Comparison of ENCODE assay signal across 8 cellular contexts in genomic region chr22:41480397-41480735, GRCh38. TPM values are rescaled to one million over a fixed set of nuclear protein-coding genes. Genes with fewer than 3 reads are reported as not detected.
DNase-seq lines count a peak whose midpoint lies in the region; ATAC-seq and TF ChIP-seq lines count a peak whose summit lies in the region.

No MANE protein-coding gene starts in this region.

- no peak overlapping the region for H3K4me3 Mint-ChIP-seq in activated CD4-positive, alpha-beta T cell treated with anti-CD3 and anti-CD28 coated beads for 36 hours
- no peak overlapping the region for H3K4me3 Mint-ChIP-seq in activated CD4-positive, alpha-beta T cell treated with anti-CD3 and anti-CD28 coated beads, Interleukin-2, amount 10 ng/mL, durations not matched to agents 7 days and 5 days
- H3K4me3 Mint-ChIP-seq in central memory CD8-positive, alpha-beta T cell: no peak overlapping the region

- in situ Hi-C loops in transverse colon (cut with MboI; ENCODE audit: low pct_ligation_motif_present in 1 of 4, low pct_unique_long_range_greater_than_20kb in 1 of 4, low sequenced_read_pairs in 3 of 4): no loop called here

- no peak for ATAC-seq in activated CD4-positive, alpha-beta T cell treated with anti-CD3 and anti-CD28 coated beads for 36 hours
- ATAC-seq in central memory CD8-positive, alpha-beta T cell (replicated peaks; ENCODE audit: extremely low read depth, poor library complexity, severe bottlenecking): no peak
- no peak for ATAC-seq in activated CD4-positive, CD25-positive, alpha-beta regulatory T cell treated with anti-CD3 and anti-CD28 coated beads, Interleukin-2, amount 50 U/mL, for 24 hours

- peaks cover 16 to 64% (median 41%) of the 10 kb centered on the region in 4 donors for H3K4me1 ChIP-seq in transverse colon

- H3K27ac ChIP-seq in transverse colon: peak overlapping the region; percentile 69 to 77 (median 72)

- no peak for DNase-seq in activated CD4-positive, alpha-beta T cell treated with anti-CD3 and anti-CD28 coated beads for 36 hours
- DNase-seq in activated CD4-positive, alpha-beta T cell treated with anti-CD3 and anti-CD28 coated beads, Interleukin-2, amount 10 ng/mL, durations not matched to agents 7 days and 5 days: no peak
- no peak for DNase-seq in central memory CD8-positive, alpha-beta T cell (ENCODE audit: low spot score in 2 of 2)
- DNase-seq in midbrain (lab: John Stamatoyannopoulos, UW) (peak; percentile 54), transverse colon (no peak), HEK293T (ENCODE audit: extremely low spot score) (no peak), HK-2 (ENCODE audit: unreplicated experiment) (no peak)

- no peaks in the 10 kb centered on the region for H3K36me3 Mint-ChIP-seq in activated CD4-positive, alpha-beta T cell treated with anti-CD3 and anti-CD28 coated beads for 36 hours (ENCODE audit: low read depth)
- no peaks in the 10 kb centered on the region for H3K36me3 Mint-ChIP-seq in activated CD4-positive, alpha-beta T cell treated with anti-CD3 and anti-CD28 coated beads, Interleukin-2, amount 10 ng/mL, durations not matched to agents 7 days and 5 days (ENCODE audit: low read depth)
- peaks cover 9% of the 10 kb centered on the region for H3K36me3 Mint-ChIP-seq in central memory CD8-positive, alpha-beta T cell (ENCODE audit: insufficient read depth)

- POLR2A ChIA-PET in activated CD4-positive, alpha-beta T cell treated with anti-CD3 and anti-CD28 coated beads for 36 hours (lab: Charles Lee): no interaction called here
- POLR2A ChIA-PET in activated CD4-positive, alpha-beta T cell treated with anti-CD3 and anti-CD28 coated beads, Interleukin-2, amount 10 ng/mL, durations not matched to agents 7 days and 5 days (lab: Charles Lee): no interaction called here
- POLR2A ChIA-PET in HEK293T (lab: Yijun Ruan, JAX): interaction anchor here (2.3 to 5.6 kb wide), 2 partner anchors 11 to 34 kb away, joined by 7 to 26 read pairs; partner anchors contain the start of genes ACO2, PHF5A and TOB2

- CTCF ChIA-PET in activated CD4-positive, alpha-beta T cell treated with anti-CD3 and anti-CD28 coated beads for 36 hours (lab: Charles Lee): interaction anchor here (1.3 to 2.0 kb wide), 2 partner anchors 47 to 77 kb away, joined by 5 to 7 read pairs; no protein-coding TSS in a partner anchor
- CTCF ChIA-PET in activated CD4-positive, alpha-beta T cell treated with anti-CD3 and anti-CD28 coated beads, Interleukin-2, amount 10 ng/mL, durations not matched to agents 7 days and 5 days (lab: Charles Lee): interaction anchor here (0.7 to 1.9 kb wide), 2 partner anchors 12 to 16 kb away, joined by 4 to 5 read pairs; partner anchors contain the start of gene PHF5A
- CTCF ChIA-PET in HEK293T (lab: Yijun Ruan, JAX): no interaction called here

- H3K27me3 Mint-ChIP-seq in activated CD4-positive, alpha-beta T cell treated with anti-CD3 and anti-CD28 coated beads for 36 hours: no peaks in the 10 kb centered on the region
- no peaks in the 10 kb centered on the region for H3K27me3 Mint-ChIP-seq in activated CD4-positive, alpha-beta T cell treated with anti-CD3 and anti-CD28 coated beads, Interleukin-2, amount 10 ng/mL, durations not matched to agents 7 days and 5 days
- H3K27me3 Mint-ChIP-seq in central memory CD8-positive, alpha-beta T cell: no peaks in the 10 kb centered on the region

- TF ChIP-seq EP300 in transverse colon (IDR thresholded peaks at IDR 0.05; ENCODE audit: low read depth): no peak

- no peaks in the 10 kb centered on the region for H3K36me3 ChIP-seq in transverse colon

- intact Hi-C loops in activated CD4-positive, alpha-beta T cell treated with anti-CD3 and anti-CD28 coated beads for 36 hours (cut with DNase I, micrococcal nuclease): no loop called here
- intact Hi-C loops in transverse colon (cut with DNase I; ENCODE audit: low total_unique reads): no loop called here

- no peaks in the 10 kb centered on the region for H3K9me3 ChIP-seq in transverse colon

- H3K4me1 Mint-ChIP-seq in activated CD4-positive, alpha-beta T cell treated with anti-CD3 and anti-CD28 coated beads for 36 hours: peaks cover 26% of the 10 kb centered on the region
- H3K4me1 Mint-ChIP-seq in activated CD4-positive, alpha-beta T cell treated with anti-CD3 and anti-CD28 coated beads, Interleukin-2, amount 10 ng/mL, durations not matched to agents 7 days and 5 days: peaks cover 12% of the 10 kb centered on the region
- H3K4me1 Mint-ChIP-seq in central memory CD8-positive, alpha-beta T cell: peaks cover 43% of the 10 kb centered on the region

- H3K27ac Mint-ChIP-seq in activated CD4-positive, alpha-beta T cell treated with anti-CD3 and anti-CD28 coated beads for 36 hours: peak overlapping the region; percentile 20
- H3K27ac Mint-ChIP-seq in activated CD4-positive, alpha-beta T cell treated with anti-CD3 and anti-CD28 coated beads, Interleukin-2, amount 10 ng/mL, durations not matched to agents 7 days and 5 days: no peak overlapping the region
- H3K27ac Mint-ChIP-seq in central memory CD8-positive, alpha-beta T cell (ENCODE audit: low read depth): peak overlapping the region; percentile 68

- 51 to 57% methylated on average over 3 to 7 of the region's 7 CpGs for WGBS in transverse colon (ENCODE audit: low coverage in 1 of 2), 2 donors

- no peaks in the 10 kb centered on the region for H3K27me3 ChIP-seq in transverse colon

- H3K4me3 ChIP-seq in transverse colon: no peak overlapping the region

- no peak for TF ChIP-seq CTCF in transverse colon (IDR thresholded peaks at IDR 0.05)

- TF ChIP-seq POLR2A in transverse colon (IDR thresholded peaks at IDR 0.05): no peak

- H3K9me3 Mint-ChIP-seq in activated CD4-positive, alpha-beta T cell treated with anti-CD3 and anti-CD28 coated beads for 36 hours (ENCODE audit: low read depth): no peaks in the 10 kb centered on the region
- H3K9me3 Mint-ChIP-seq in activated CD4-positive, alpha-beta T cell treated with anti-CD3 and anti-CD28 coated beads, Interleukin-2, amount 10 ng/mL, durations not matched to agents 7 days and 5 days: no peaks in the 10 kb centered on the region
- no peaks in the 10 kb centered on the region for H3K9me3 Mint-ChIP-seq in central memory CD8-positive, alpha-beta T cell

TF ChIP-seq in HEK293T, 16 proteins besides CTCF, POLR2A, EP300 and RAD21:
- no peak for TF ChIP-seq HDGF (IDR thresholded peaks at IDR 0.05; ENCODE audit: borderline replicate concordance)
- TF ChIP-seq NFRKB (IDR thresholded peaks at IDR 0.05): no peak
- TF ChIP-seq PKNOX1 (IDR thresholded peaks at IDR 0.05): no peak
- no peak for TF ChIP-seq BHLHE40 (IDR thresholded peaks at IDR 0.05; ENCODE audit: borderline replicate concordance)
- no peak for TF ChIP-seq CTBP1 (IDR thresholded peaks at IDR 0.05; ENCODE audit: borderline replicate concordance)
- TF ChIP-seq TARDBP (IDR thresholded peaks at IDR 0.05): no peak
- TF ChIP-seq SUZ12 (IDR thresholded peaks at IDR 0.05): no peak
- TF ChIP-seq ZNF384 (IDR thresholded peaks at IDR 0.05): no peak
- TF ChIP-seq ELF4 (IDR thresholded peaks at IDR 0.05): no peak
- no peak for TF ChIP-seq FOXK2 (IDR thresholded peaks at IDR 0.05)
- no peak for TF ChIP-seq L3MBTL2 (conservative IDR thresholded peaks at IDR 0.05)
- no peak for TF ChIP-seq ARNT (IDR thresholded peaks at IDR 0.05)
- TF ChIP-seq FOXA1 (IDR thresholded peaks at IDR 0.05): no peak
- TF ChIP-seq LEF1 (IDR thresholded peaks at IDR 0.05; ENCODE audit: borderline replicate concordance): no peak
- TF ChIP-seq FOXM1 (IDR thresholded peaks at IDR 0.05; ENCODE audit: borderline replicate concordance): no peak
- TF ChIP-seq SP1 (IDR thresholded peaks at IDR 0.05): no peak

RNA-seq across cellular contexts. Expression of gene ACO2, which starts 11.4 kb away (rescaled TPM):
- 100 to 1,000 TPM in 1 of 2 experiments, 10 to 100 TPM in 1; 95.4 to 106 TPM for total RNA-seq in activated CD4-positive, alpha-beta T cell treated with anti-CD3 and anti-CD28 coated beads for 36 hours
- 10 to 100 TPM; 73.4 to 77.9 TPM for total RNA-seq in activated CD4-positive, alpha-beta T cell treated with anti-CD3 and anti-CD28 coated beads, Interleukin-2, amount 10 ng/mL, durations not matched to agents 7 days and 5 days
- 100 to 1,000 TPM; 164 to 351 (median 255) TPM for total RNA-seq in transverse colon

RNA-seq across cellular contexts. Expression of gene PHF5A, which starts 11.9 kb away (rescaled TPM):
- total RNA-seq in activated CD4-positive, alpha-beta T cell treated with anti-CD3 and anti-CD28 coated beads for 36 hours: 10 to 100 TPM; 54.5 to 61.1 TPM
- 10 to 100 TPM; 63.6 to 64.8 TPM for total RNA-seq in activated CD4-positive, alpha-beta T cell treated with anti-CD3 and anti-CD28 coated beads, Interleukin-2, amount 10 ng/mL, durations not matched to agents 7 days and 5 days
- 10 to 100 TPM in 3 of 4 donors, 1 to 10 TPM in 1; 3.0 to 33.9 (median 25.0) TPM for total RNA-seq in transverse colon

RNA-seq across cellular contexts. Expression of gene TOB2, which starts 33.8 kb away (rescaled TPM):
- 10 to 100 TPM; 26.5 to 32.3 TPM for total RNA-seq in activated CD4-positive, alpha-beta T cell treated with anti-CD3 and anti-CD28 coated beads for 36 hours
- 10 to 100 TPM; 31.4 to 35.1 TPM for total RNA-seq in activated CD4-positive, alpha-beta T cell treated with anti-CD3 and anti-CD28 coated beads, Interleukin-2, amount 10 ng/mL, durations not matched to agents 7 days and 5 days
- 10 to 100 TPM; 22.7 to 64.0 (median 49.7) TPM for total RNA-seq in transverse colon
